Comparison of ENCODE assay signal across 8 cellular contexts in genomic region chr2:238425979-238426567, GRCh38. TPM values are rescaled to one million over a fixed set of nuclear protein-coding genes. Genes with fewer than 3 reads are reported as not detected.
DNase-seq lines count a peak whose midpoint lies in the region; ATAC-seq lines count a peak whose summit lies in the region.

No MANE protein-coding gene starts in this region.

- H3K27ac ChIP-seq in right cardiac atrium (ENCODE audit: low read length), result peak overlapping the region; percentile 92

- H3K4me1 ChIP-seq in right cardiac atrium (ENCODE audit: control insufficient read depth, insufficient read depth, low read length), result peaks cover 7% of the 10 kb centered on the region

- H3K27me3 Mint-ChIP-seq in activated T-cell treated with anti-CD3 and anti-CD28 coated beads, Interleukin-2, amount 50 U/mL, for 4 hours (ENCODE audit: low read depth), result no peaks in the 10 kb centered on the region
- no peaks in the 10 kb centered on the region for H3K27me3 Mint-ChIP-seq in activated naive CD8-positive, alpha-beta T cell

- no peaks in the 10 kb centered on the region for H3K9me3 Mint-ChIP-seq in activated T-cell treated with anti-CD3 and anti-CD28 coated beads, Interleukin-2, amount 50 U/mL, for 4 hours
- peaks cover 6% of the 10 kb centered on the region for H3K9me3 Mint-ChIP-seq in activated naive CD8-positive, alpha-beta T cell (ENCODE audit: low read depth)

- H3K9me3 ChIP-seq in right cardiac atrium (ENCODE audit: control insufficient read depth, low read length), result no peaks in the 10 kb centered on the region

- peak overlapping the region; percentile 90 for H3K27ac Mint-ChIP-seq in activated naive CD8-positive, alpha-beta T cell

- WGBS in right cardiac atrium, result 4% methylated on average over 24 of the region's 24 CpGs

- peaks cover 36% of the 10 kb centered on the region for H3K4me1 Mint-ChIP-seq in activated T-cell treated with anti-CD3 and anti-CD28 coated beads, Interleukin-2, amount 50 U/mL, for 4 hours (ENCODE audit: low read depth)
- H3K4me1 Mint-ChIP-seq in activated naive CD8-positive, alpha-beta T cell (ENCODE audit: low read depth), result peaks cover 43% of the 10 kb centered on the region

- no peak for DNase-seq in activated T-cell treated with anti-CD3 and anti-CD28 coated beads, Interleukin-2, amount 50 U/mL, for 4 hours
- DNase-seq in activated T-cell treated with anti-CD3 and anti-CD28 coated beads for 4 hours (no peak), NCI-H2081 treated with DMSO at 0.1 percent for 48 hours (lab: John Stamatoyannopoulos, UW) (peak; percentile 10), right cardiac atrium (no peak), sciatic nerve (ENCODE audit: low spot score) (no peak)
- DNase-seq in activated effector memory CD4-positive, alpha-beta T cell treated with anti-CD3 and anti-CD28 coated beads, Interleukin-2, amount 50 U/mL, for 16 hours, result no peak

- H3K4me3 Mint-ChIP-seq in activated T-cell treated with anti-CD3 and anti-CD28 coated beads, Interleukin-2, amount 50 U/mL, for 4 hours, result peak overlapping the region; percentile 87
- H3K4me3 Mint-ChIP-seq in activated naive CD8-positive, alpha-beta T cell, result peak overlapping the region; percentile 88

- H3K27me3 ChIP-seq in right cardiac atrium (ENCODE audit: control insufficient read depth, insufficient read depth), result no peaks in the 10 kb centered on the region

- intact Hi-C loops in right cardiac atrium (cut with DNase I), result no loop called here
- intact Hi-C loops in sciatic nerve (cut with DNase I), result no loop called here

- peaks cover 18% of the 10 kb centered on the region for H3K36me3 Mint-ChIP-seq in activated T-cell treated with anti-CD3 and anti-CD28 coated beads, Interleukin-2, amount 50 U/mL, for 4 hours (ENCODE audit: insufficient read depth)
- peaks cover 10% of the 10 kb centered on the region for H3K36me3 Mint-ChIP-seq in activated naive CD8-positive, alpha-beta T cell

- peak; percentile 17 to 19 for ATAC-seq in activated T-cell treated with anti-CD3 and anti-CD28 coated beads, Interleukin-2, amount 50 U/mL, for 4 hours
- ATAC-seq in HG02571 (IDR thresholded peaks at IDR 0.05; ENCODE audit: unreplicated experiment), result peak; percentile 5
- ATAC-seq in right cardiac atrium, result peak; percentile 6 to 34
- ATAC-seq in sciatic nerve, result peak; percentile 3

- H3K4me3 ChIP-seq in right cardiac atrium (ENCODE audit: low read length), result peak overlapping the region; percentile 75

RNA-seq across cellular contexts. Expression of gene ASB1, which starts 0.7 kb away (rescaled TPM):
- 10 to 100 TPM; 37.8 to 42.6 (median 41.5) TPM for total RNA-seq in activated T-cell treated with anti-CD3 and anti-CD28 coated beads, Interleukin-2, amount 50 U/mL, for 4 hours
- total RNA-seq in right cardiac atrium (10 to 100 TPM; 49.6 to 74.8 (median 68.5) TPM), sciatic nerve (38.1 TPM)
- 46.0 TPM for polyA plus RNA-seq in right cardiac atrium
